Comparison of ENCODE assay signal across 9 cellular contexts in the genomic region with DNA sequence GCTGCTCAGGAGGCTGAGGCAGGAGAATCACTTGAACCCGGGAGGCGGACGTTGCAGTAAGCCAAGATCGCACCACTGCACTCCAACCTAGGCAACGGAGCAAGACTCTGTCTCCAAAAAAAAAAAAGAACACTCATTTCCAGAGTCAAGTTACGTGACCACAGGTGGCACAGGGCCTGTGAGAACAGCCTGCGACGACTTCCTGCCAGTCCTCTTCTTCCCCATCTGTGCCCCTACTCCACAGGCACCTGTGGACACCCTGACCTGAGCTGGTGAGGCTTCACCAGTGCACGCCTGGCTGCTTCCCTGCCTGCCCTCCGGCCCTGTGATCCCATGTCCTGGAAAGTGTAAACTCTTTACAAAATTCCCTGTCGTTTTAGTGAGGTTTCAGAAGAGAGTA.
DNase-seq lines count a peak whose midpoint lies in the region; ATAC-seq lines count a peak whose summit lies in the region.
"Had no signal": no experiment of that assay in that cellular context is flagged by ENCODE, and none has a peak within 500 bp of the region (broad histone marks: within the 10 kb centered on the region; RNA-seq: fewer than 3 reads in every experiment).

No MANE protein-coding gene starts in this region.

- peaks cover 70% of the 10 kb centered on the region for H3K36me3 Mint-ChIP-seq in central memory CD8-positive, alpha-beta T cell (ENCODE audit: insufficient read depth)

- DNase-seq in DMS79 (lab: John Stamatoyannopoulos, UW): peak; percentile 41
- DNase-seq in KBM-7: peak; percentile 37
- DNase-seq in central memory CD8-positive, alpha-beta T cell (ENCODE audit: low spot score in 2 of 2): no peak
- DNase-seq in NK-92 treated with Interleukin-12 subunit alpha and Interleukin-12 subunit beta, amount 100 ng/mL, for 24 hours (lab: John Stamatoyannopoulos, UW): no peak
- no peak for DNase-seq in HuH-7 (ENCODE audit: low spot score)
- DNase-seq in epidermal melanocyte (ENCODE audit: insufficient read length, low spot score): no peak
- DNase-seq: MG63 had no signal

- no peaks in the 10 kb centered on the region for H3K9me3 Mint-ChIP-seq in central memory CD8-positive, alpha-beta T cell

- in situ Hi-C loops in KBM-7 (cut with MboI; ENCODE audit: low pct_unique_long_range_greater_than_20kb, low sequenced_read_pairs): no loop called here

- peak overlapping the region; percentile 97 for H3K27ac Mint-ChIP-seq in central memory CD8-positive, alpha-beta T cell (ENCODE audit: low read depth)

- H3K27me3 Mint-ChIP-seq in central memory CD8-positive, alpha-beta T cell: no peaks in the 10 kb centered on the region

- H3K4me3 Mint-ChIP-seq in central memory CD8-positive, alpha-beta T cell: peak overlapping the region; percentile 67

- peak; percentile 54 for ATAC-seq in GM21381 (IDR thresholded peaks at IDR 0.05; ENCODE audit: unreplicated experiment)
- peak; percentile 60 for ATAC-seq in central memory CD8-positive, alpha-beta T cell (replicated peaks; ENCODE audit: extremely low read depth, poor library complexity, severe bottlenecking)
- no peak for ATAC-seq in GM19324 (IDR thresholded peaks at IDR 0.05; ENCODE audit: low FRiP score, unreplicated experiment)

- peaks cover 91% of the 10 kb centered on the region for H3K4me1 Mint-ChIP-seq in central memory CD8-positive, alpha-beta T cell

Comparison
In these comparisons a context has a peak if more than half of its experiments do, and no peak if none do; other contexts are left out.
1. DNase-seq: peak in DMS79 (single experiment) and KBM-7 (single experiment); none in central memory CD8-positive, alpha-beta T cell (0 of 2), NK-92 treated with Interleukin-12 subunit alpha and Interleukin-12 subunit beta, amount 100 ng/mL, for 24 hours (single experiment), HuH-7 (single experiment) and epidermal melanocyte (single experiment).